Comparison of ENCODE assay signal across 8 cellular contexts in the genomic region with DNA sequence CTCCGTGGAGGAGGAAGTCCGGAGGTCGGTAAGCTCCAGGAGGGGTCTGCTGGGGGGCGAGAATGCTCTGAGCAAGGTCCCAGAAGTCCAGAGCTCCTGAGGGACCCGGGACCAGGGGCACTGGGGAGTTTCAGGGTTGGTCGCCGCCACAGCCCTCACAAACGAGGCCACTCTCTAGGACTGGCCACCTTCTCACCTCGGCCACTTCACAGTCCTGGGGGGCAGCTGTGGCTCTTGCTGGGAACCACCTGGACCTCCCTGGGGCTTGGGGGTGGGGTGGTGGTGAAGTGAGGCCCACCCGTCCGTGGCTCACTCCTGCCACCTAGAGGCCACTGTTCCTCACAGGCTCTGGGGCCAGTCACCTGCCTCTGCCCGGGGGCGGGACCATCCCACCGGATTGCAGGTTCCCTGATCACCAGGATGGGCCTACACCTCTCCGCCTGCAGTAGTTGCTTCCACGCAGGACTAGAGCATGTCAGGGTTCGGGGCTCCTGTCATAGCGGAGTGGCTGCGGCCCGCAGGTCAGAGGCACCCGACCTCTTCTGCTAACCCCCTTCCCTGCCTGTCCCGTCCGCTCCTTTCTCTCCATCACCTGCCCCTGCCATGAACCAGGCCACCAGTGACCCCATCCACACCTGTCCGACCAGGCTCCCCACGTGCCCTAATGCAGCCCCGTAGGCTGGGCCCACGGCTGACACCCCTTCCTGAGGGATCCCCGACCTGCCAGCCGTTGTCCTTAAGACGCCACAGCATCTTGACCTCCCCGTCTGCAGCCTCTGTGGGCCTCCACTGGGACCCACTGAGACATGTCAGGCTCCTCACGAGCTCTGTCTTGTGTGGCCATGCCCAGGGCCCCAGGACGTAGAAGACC. TPM values are rescaled to one million over a fixed set of nuclear protein-coding genes. Genes with fewer than 3 reads are reported as not detected.
A peak's percentile ranks its signal among the peaks of the same experiment; 100 is the strongest.
DNase-seq lines count a peak whose midpoint lies in the region; ATAC-seq lines count a peak whose summit lies in the region.

No MANE protein-coding gene starts in this region.

- H3K27me3 Mint-ChIP-seq in immature natural killer cell (ENCODE audit: low read depth in 3 of 3), result peaks cover 4 to 8% (median 4%) of the 10 kb centered on the region in 3 donors

- H3K4me1 Mint-ChIP-seq in immature natural killer cell, result peaks cover 0 to 15% of the 10 kb centered on the region in 2 donors

- peak overlapping the region in 4 of 5 donors; percentile 24 to 71 (median 46) for H3K4me3 Mint-ChIP-seq in immature natural killer cell

- peak overlapping the region in 1 of 6 donors; percentile 83 for H3K27ac Mint-ChIP-seq in immature natural killer cell

- ATAC-seq in GM18517 (IDR thresholded peaks at IDR 0.05; ENCODE audit: unreplicated experiment), result no peak

- H3K9me3 Mint-ChIP-seq in immature natural killer cell, result no peaks in the 10 kb centered on the region

- DNase-seq in NK-92 treated with Interleukin-12 subunit alpha and Interleukin-12 subunit beta, amount 100 ng/mL, for 24 hours (lab: John Stamatoyannopoulos, UW), result peak; percentile 65
- DNase-seq in NK-92 (lab: John Stamatoyannopoulos, UW; ENCODE audit: unreplicated experiment) (no peak), NCI-H1417 (lab: John Stamatoyannopoulos, UW) (peak; percentile 68 to 81 (median 71)), T-helper 9 cell (peak; percentile 81), astrocyte of the hippocampus (ENCODE audit: low read depth, low spot score) (peak; percentile 84), immature natural killer cell (peak; percentile 66 to 71 (median 67))
- DNase-seq in stimulated activated CD4-positive, alpha-beta T cell treated with anti-CD3 and anti-CD28 coated beads, Interleukin-1b, Interleukin-23, amount 100 ng/mL, for 4 hours (ENCODE audit: low read depth in 2 of 2), result peak; percentile 80 to 82

- no peaks in the 10 kb centered on the region for H3K36me3 Mint-ChIP-seq in immature natural killer cell

RNA-seq across cellular contexts. Expression of a gene that starts 5.1 kb away (rescaled TPM):
- polyA plus RNA-seq in immature natural killer cell, result 10 to 100 TPM; 18.9 to 26.6 (median 24.1) TPM

RNA-seq across cellular contexts. Expression of a gene that starts 8.4 kb away (rescaled TPM):
- polyA plus RNA-seq in immature natural killer cell, result not detected

RNA-seq across cellular contexts. Expression of a gene that starts 21.5 kb away (rescaled TPM):
- polyA plus RNA-seq in immature natural killer cell, result 100 to 1,000 TPM; 124 to 171 (median 132) TPM

RNA-seq across cellular contexts. Expression of a gene that starts 21.9 kb away (rescaled TPM):
- polyA plus RNA-seq in immature natural killer cell, result not detected

RNA-seq across cellular contexts. Expression of a gene that starts 22.0 kb away (rescaled TPM):
- 1 to 10 TPM in 1 of 3 donors, under 1 TPM in 2; 0.48 to 1.3 (median 0.73) TPM for polyA plus RNA-seq in immature natural killer cell
